In the genomic region with DNA sequence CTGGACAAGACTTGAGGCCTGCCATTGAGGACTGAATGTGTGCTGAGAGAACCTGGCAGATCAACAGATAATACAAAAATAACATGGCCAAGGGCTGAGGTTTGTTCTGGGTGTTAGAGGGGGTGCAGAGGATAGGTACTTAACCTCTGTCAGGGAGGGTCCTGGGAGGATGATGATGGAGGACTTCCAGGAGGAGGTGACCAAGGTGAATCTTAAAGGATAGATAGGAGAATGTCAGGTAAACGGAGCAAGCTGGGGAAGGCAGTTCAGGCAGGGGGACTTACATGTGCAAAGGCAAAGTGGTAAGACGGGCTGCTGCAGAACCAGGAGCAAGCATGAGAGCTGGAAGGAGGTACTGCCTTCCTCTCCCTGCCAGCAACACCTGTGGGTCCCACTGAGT, we compare ENCODE assay signal across 16 cellular contexts.
"Had no signal": no experiment of that assay in that cellular context is flagged by ENCODE, and none has a peak within 500 bp of the region (broad histone marks: within the 10 kb centered on the region; RNA-seq: fewer than 3 reads in every experiment).

No MANE protein-coding gene starts in this region.

- H3K9me3 Mint-ChIP-seq: activated naive CD4-positive, alpha-beta T cell treated with anti-CD3 and anti-CD28 coated beads for 36 hours; activated T-helper 1 cell treated with anti-CD3 and anti-CD28 coated beads, Interleukin-12 subunit alpha, Interleukin-12 subunit beta, Interleukin-2, Interleukin-4 antibody, amounts not matched to agents 30 ng/mL and 10 ng/mL and 1 ng/mL, durations not matched to agents 14 hours and 24 hours and 36 hours; immature natural killer cell; nephron progenitor cell; stimulated activated naive CD8-positive, alpha-beta T cell treated with anti-CD3 and anti-CD28 coated beads, Interleukin-15, Interleukin-2, amounts not matched to agents 100 ng/mL and 50 ng/mL, for 24 hours had no signal

- DNase-seq: activated CD4-positive, alpha-beta T cell treated with anti-CD3 and anti-CD28 coated beads for 48 hours; activated CD8-positive, alpha-beta memory T cell treated with anti-CD3 and anti-CD28 coated beads, Interleukin-2, amount 50 U/mL, for 48 hours; activated naive CD4-positive, alpha-beta T cell treated with anti-CD3 and anti-CD28 coated beads for 36 hours; caudate nucleus; foreskin fibroblast; immature natural killer cell; mesenchymal stem cell; nephron progenitor cell; ovary; T-helper 17 cell; testis; upper lobe of right lung; WERI-Rb-1 had no signal

- H3K27ac Mint-ChIP-seq: activated naive CD4-positive, alpha-beta T cell treated with anti-CD3 and anti-CD28 coated beads for 36 hours; activated T-helper 1 cell treated with anti-CD3 and anti-CD28 coated beads, Interleukin-12 subunit alpha, Interleukin-12 subunit beta, Interleukin-2, Interleukin-4 antibody, amounts not matched to agents 30 ng/mL and 10 ng/mL and 1 ng/mL, durations not matched to agents 14 hours and 24 hours and 36 hours; nephron progenitor cell; stimulated activated naive CD8-positive, alpha-beta T cell treated with anti-CD3 and anti-CD28 coated beads, Interleukin-15, Interleukin-2, amounts not matched to agents 100 ng/mL and 50 ng/mL, for 24 hours; T-helper 17 cell had no signal

- ATAC-seq: sciatic nerve, T-helper 17 cell, upper lobe of right lung had no signal

- H3K4me3 Mint-ChIP-seq: activated naive CD4-positive, alpha-beta T cell treated with anti-CD3 and anti-CD28 coated beads for 36 hours; activated T-helper 1 cell treated with anti-CD3 and anti-CD28 coated beads, Interleukin-12 subunit alpha, Interleukin-12 subunit beta, Interleukin-2, Interleukin-4 antibody, amounts not matched to agents 30 ng/mL and 10 ng/mL and 1 ng/mL, durations not matched to agents 14 hours and 24 hours and 36 hours; immature natural killer cell; nephron progenitor cell; stimulated activated naive CD8-positive, alpha-beta T cell treated with anti-CD3 and anti-CD28 coated beads, Interleukin-15, Interleukin-2, amounts not matched to agents 100 ng/mL and 50 ng/mL, for 24 hours had no signal

- H3K27me3 Mint-ChIP-seq: stimulated activated naive CD8-positive, alpha-beta T cell treated with anti-CD3 and anti-CD28 coated beads, Interleukin-15, Interleukin-2, amounts not matched to agents 100 ng/mL and 50 ng/mL, for 24 hours; T-helper 17 cell had no signal
